In the genomic region with DNA sequence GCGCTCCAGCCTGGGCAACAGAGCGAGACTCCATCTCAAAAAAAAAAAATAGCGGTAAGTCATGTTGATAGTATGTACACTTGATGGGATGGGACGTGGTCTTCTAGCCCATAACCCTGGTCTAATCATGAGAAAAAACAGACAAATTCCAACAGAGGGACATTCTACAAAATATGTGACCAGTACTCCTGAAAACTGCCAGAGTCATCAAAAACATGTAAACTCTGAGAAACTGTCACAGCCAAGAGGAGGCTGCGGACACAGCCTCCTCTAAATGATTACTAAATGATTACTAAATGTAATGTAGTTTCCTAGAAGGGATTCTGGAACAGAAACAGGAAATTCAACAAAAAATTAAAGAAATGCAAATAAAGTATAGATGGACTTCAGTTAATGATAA, we compare ENCODE assay signal across 3 cellular contexts.
TF ChIP-seq lines count a peak whose summit lies in the region.

No MANE protein-coding gene starts in this region.

TF ChIP-seq in HepG2, 621 proteins besides CTCF, POLR2A, EP300 and RAD21:
- TF ChIP-seq MAFK (conservative IDR thresholded peaks at IDR 0.05 in 1 of 2, IDR thresholded peaks at IDR 0.05 in 1 of 2; ENCODE audit: low read length in 2 of 2), result peak; percentile 44 to 66
- TF ChIP-seq, protein P1, sequence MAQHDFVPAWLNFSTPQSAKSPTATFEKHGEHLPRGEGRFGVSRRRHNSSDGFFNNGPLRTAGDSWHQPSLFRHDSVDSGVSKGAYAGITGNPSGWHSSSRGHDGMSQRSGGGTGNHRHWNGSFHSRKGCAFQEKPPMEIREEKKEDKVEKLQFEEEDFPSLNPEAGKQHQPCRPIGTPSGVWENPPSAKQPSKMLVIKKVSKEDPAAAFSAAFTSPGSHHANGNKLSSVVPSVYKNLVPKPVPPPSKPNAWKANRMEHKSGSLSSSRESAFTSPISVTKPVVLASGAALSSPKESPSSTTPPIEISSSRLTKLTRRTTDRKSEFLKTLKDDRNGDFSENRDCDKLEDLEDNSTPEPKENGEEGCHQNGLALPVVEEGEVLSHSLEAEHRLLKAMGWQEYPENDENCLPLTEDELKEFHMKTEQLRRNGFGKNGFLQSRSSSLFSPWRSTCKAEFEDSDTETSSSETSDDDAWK (CRISPR knock-in tag; IDR thresholded peaks at IDR 0.05), result no peak

TF ChIP-seq in A549, 52 proteins besides CTCF, POLR2A, EP300 and RAD21:
- TF ChIP-seq TFCP2L1 (CRISPR knock-in tag; IDR thresholded peaks at IDR 0.05) (no peak), HEYL (CRISPR knock-in tag; IDR thresholded peaks at IDR 0.05) (no peak), MAFK (IDR thresholded peaks at IDR 0.05; ENCODE audit: partially characterized antibody) (peak; percentile 60)
TF ChIP-seq in A549: peak in this region for 1.

TF ChIP-seq in IMR-90, 13 proteins besides CTCF, POLR2A, EP300 and RAD21:
- TF ChIP-seq MXI1 (IDR thresholded peaks at IDR 0.05; ENCODE audit: borderline replicate concordance, low read depth, low read length), result no peak
- no peak for TF ChIP-seq SMC3 (IDR thresholded peaks at IDR 0.05; ENCODE audit: low read depth, low read length)
- peak; percentile 23 for TF ChIP-seq MAFK (IDR thresholded peaks at IDR 0.05; ENCODE audit: low read depth, low read length)
TF ChIP-seq in IMR-90: peak in this region for 1.
